9 cellular contexts compared by ENCODE assay signal in genomic region chr1:209898271-209898670, GRCh38. TPM values are rescaled to one million over a fixed set of nuclear protein-coding genes. Genes with fewer than 3 reads are reported as not detected.
"Had no signal": no experiment of that assay in that cellular context is flagged by ENCODE, and none has a peak within 500 bp of the region (broad histone marks: within the 10 kb centered on the region; RNA-seq: fewer than 3 reads in every experiment).

No MANE protein-coding gene starts in this region.

RNA-seq across cellular contexts. Expression of gene SYT14, which starts 39.7 kb away (rescaled TPM):
- total RNA-seq: activated B cell treated with CpG ODN at 0.5 μM for 24 hours; activated CD4-positive, alpha-beta memory T cell treated with anti-CD3 and anti-CD28 coated beads, Interleukin-2, amount 10 ng/mL, durations not matched to agents 7 days and 5 days; activated CD4-positive, alpha-beta T cell treated with anti-CD3 and anti-CD28 coated beads, Interleukin-2, amount 10 ng/mL, durations not matched to agents 7 days and 5 days; activated CD8-positive, alpha-beta memory T cell treated with anti-CD3 and anti-CD28 coated beads, Interleukin-2, amount 10 ng/mL, durations not matched to agents 7 days and 5 days; activated CD8-positive, alpha-beta T cell treated with anti-CD3 and anti-CD28 coated beads, Interleukin-2, amount 10 ng/mL, durations not matched to agents 7 days and 5 days; activated naive CD4-positive, alpha-beta T cell treated with anti-CD3 and anti-CD28 coated beads, Interleukin-2, amount 50 U/mL, for 72 hours; activated naive CD8-positive, alpha-beta T cell treated with anti-CD3 and anti-CD28 coated beads for 36 hours; activated T-helper 2 cell treated with anti-CD3 and anti-CD28 coated beads, Interferon-gamma antibody, Interleukin-2, Interleukin-4, amounts not matched to agents 10 μg/mL and 5 μg/mL and 100 μg/mL, durations not matched to agents 14 hours and 24 hours and 36 hours; aorta had no signal
